14 cellular contexts compared by ENCODE assay signal in genomic region chr22:48972979-48973693, GRCh38.
DNase-seq lines count a peak whose midpoint lies in the region; ATAC-seq and TF ChIP-seq lines count a peak whose summit lies in the region.
"Had no signal": no experiment of that assay in that cellular context is flagged by ENCODE, and none has a peak within 500 bp of the region (broad histone marks: within the 10 kb centered on the region; RNA-seq: fewer than 3 reads in every experiment).

No MANE protein-coding gene starts in this region.

- H3K9ac ChIP-seq in mesendoderm (ENCODE audit: low read length) = no peak overlapping the region
- H3K9ac ChIP-seq in mesenchymal stem cell (ENCODE audit: low read length) = no peak overlapping the region
- H3K9ac ChIP-seq: GM23248 had no signal

- H3K27ac ChIP-seq in right atrium auricular region (no peak overlapping the region), mesendoderm (ENCODE audit: low read depth, low read length) (no peak overlapping the region), prostate gland (no peak overlapping the region), OCI-LY7 (ENCODE audit: low read depth, low read length, poor library complexity, severe bottlenecking) (no peak overlapping the region), mesenchymal stem cell (ENCODE audit: low read length, poor library complexity, severe bottlenecking) (no peak overlapping the region)
- H3K27ac ChIP-seq: GM23248, HL-60 had no signal

- peak; percentile 26 for DNase-seq in right atrium auricular region (ENCODE audit: low spot score)
- DNase-seq in left ventricle myocardium superior = no peak
- DNase-seq in mesendoderm = no peak
- DNase-seq in prostate gland (ENCODE audit: low spot score) = peak; percentile 2
- DNase-seq in OCI-LY7 (ENCODE audit: low spot score) = no peak
- DNase-seq in stimulated activated CD4-positive, alpha-beta T cell treated with anti-CD3 and anti-CD28 coated beads, Interleukin-4, amount 100 ng/mL, for 24 hours = no peak
- no peak for DNase-seq in mesenchymal stem cell
- DNase-seq: C1 segment of cervical spinal cord; Calu3; CD4-positive, alpha-beta T cell; DMS 273 treated with DMSO at 0.1 percent for 48 hours; GM23248 had no signal

- BruUV-seq in OCI-LY7 (replicated peaks; lab: Mats Ljungman, UMichigan) = no TSS peak

- H4K91ac ChIP-seq in mesenchymal stem cell (ENCODE audit: low read length) = no peak overlapping the region

- H2BK15ac ChIP-seq in mesendoderm (replicated peaks; ENCODE audit: low read depth) (no peak overlapping the region), mesenchymal stem cell (ENCODE audit: low read depth, poor library complexity, severe bottlenecking) (no peak overlapping the region)

- H3K4me3 ChIP-seq in right atrium auricular region (no peak overlapping the region), mesendoderm (ENCODE audit: low read length) (no peak overlapping the region), prostate gland (no peak overlapping the region), OCI-LY7 (ENCODE audit: low read depth, low read length, poor library complexity, severe bottlenecking) (no peak overlapping the region), mesenchymal stem cell (ENCODE audit: insufficient read depth in 1 of 2, low read depth in 1 of 2, low read length in 2 of 2) (no peak overlapping the region)
- H3K4me3 ChIP-seq: GM23248 had no signal

- no peaks in the 10 kb centered on the region for H4K20me1 ChIP-seq in OCI-LY7 (ENCODE audit: insufficient read depth, low read length)

- no peak overlapping the region for H2BK120ac ChIP-seq in mesendoderm (ENCODE audit: low read depth, low read length)
- H2BK120ac ChIP-seq in mesenchymal stem cell (ENCODE audit: low read depth, low read length) = no peak overlapping the region

- H2BK5ac ChIP-seq in mesendoderm (ENCODE audit: low read length) (no peak overlapping the region), mesenchymal stem cell (ENCODE audit: low read depth, low read length, poor library complexity, severe bottlenecking) (no peak overlapping the region)

- H3K36me3 ChIP-seq in right atrium auricular region (no peaks in the 10 kb centered on the region), mesendoderm (ENCODE audit: control insufficient read depth, insufficient read depth, low read length) (no peaks in the 10 kb centered on the region), prostate gland (no peaks in the 10 kb centered on the region), OCI-LY7 (ENCODE audit: insufficient read depth, low read length) (no peaks in the 10 kb centered on the region), mesenchymal stem cell (ENCODE audit: control insufficient read depth in 1 of 2, insufficient read depth in 2 of 2, low read depth in 1 of 2, low read length in 2 of 2) (no peaks in the 10 kb centered on the region)

- H3K4me2 ChIP-seq in mesendoderm (ENCODE audit: low read length) (no peak overlapping the region), OCI-LY7 (ENCODE audit: low read length) (no peak overlapping the region), mesenchymal stem cell (ENCODE audit: low read length, poor library complexity, severe bottlenecking) (no peak overlapping the region)

- H2AFZ ChIP-seq in OCI-LY7 (ENCODE audit: low read length) = no peak overlapping the region
- no peak overlapping the region for H2AFZ ChIP-seq in mesenchymal stem cell (ENCODE audit: low read depth, low read length)
- H2AFZ ChIP-seq: GM23248 had no signal

- no peak overlapping the region for H4K8ac ChIP-seq in mesendoderm (ENCODE audit: low read depth, low read length)
- H4K8ac ChIP-seq in mesenchymal stem cell (ENCODE audit: low read length) = no peak overlapping the region

- H3K79me2 ChIP-seq in mesendoderm (ENCODE audit: control insufficient read depth, insufficient read depth, low read length) = no peaks in the 10 kb centered on the region
- no peaks in the 10 kb centered on the region for H3K79me2 ChIP-seq in OCI-LY7 (ENCODE audit: insufficient read depth, low read depth, low read length)

- H4K5ac ChIP-seq in mesendoderm (ENCODE audit: low read length) = no peak overlapping the region

- H2BK12ac ChIP-seq in mesenchymal stem cell (ENCODE audit: low read length in 2 of 2) = no peak overlapping the region

- H3K18ac ChIP-seq in mesendoderm (ENCODE audit: low read length) (no peak overlapping the region), mesenchymal stem cell (ENCODE audit: low read depth in 1 of 2, low read length in 2 of 2) (no peak overlapping the region)

- H3K4ac ChIP-seq in mesendoderm (ENCODE audit: low read depth, low read length) = no peak overlapping the region
- H3K4ac ChIP-seq in mesenchymal stem cell (ENCODE audit: low read depth in 1 of 2, low read length in 2 of 2) = no peak overlapping the region

- H3K9me2 ChIP-seq in OCI-LY7 (ENCODE audit: insufficient read depth, low read length) = no peaks in the 10 kb centered on the region

- no CpG with 5 or more reads among the region's 12 CpGs for WGBS in mesendoderm (ENCODE audit: extremely low coverage, insufficient coverage, low lambda C conversion rate)
- 81% methylated on average over 12 of the region's 12 CpGs for WGBS in prostate gland
- 68% methylated on average over 12 of the region's 12 CpGs for WGBS in mesenchymal stem cell

- TF ChIP-seq CTCF in right atrium auricular region (IDR thresholded peaks at IDR 0.05) (no peak), prostate gland (IDR thresholded peaks at IDR 0.05) (no peak), OCI-LY7 (conservative IDR thresholded peaks at IDR 0.05; ENCODE audit: low read length) (no peak)

- H3K9me3 ChIP-seq in right atrium auricular region (no peaks in the 10 kb centered on the region), prostate gland (no peaks in the 10 kb centered on the region), OCI-LY7 (ENCODE audit: low read length) (no peaks in the 10 kb centered on the region), mesenchymal stem cell (ENCODE audit: control insufficient read depth, low read length) (no peaks in the 10 kb centered on the region)

- CTCF ChIA-PET in OCI-LY7 (lab: Charles Lee; ENCODE audit: unreplicated experiment) = no interaction called here

- H3K56ac ChIP-seq in mesendoderm (ENCODE audit: low read length) = peak overlapping the region; percentile 15

- H3K27me3 ChIP-seq in right atrium auricular region (no peaks in the 10 kb centered on the region), mesendoderm (ENCODE audit: insufficient read depth, low read length, poor library complexity) (no peaks in the 10 kb centered on the region), prostate gland (replicated peaks; ENCODE audit: insufficient read depth) (peaks cover 2% of the 10 kb centered on the region), mesenchymal stem cell (ENCODE audit: control insufficient read depth in 1 of 2, insufficient read depth in 1 of 2, low read length in 2 of 2) (no peaks in the 10 kb centered on the region)

- POLR2A ChIA-PET in OCI-LY7 (lab: Charles Lee) = no interaction called here

- no peak for TF ChIP-seq POLR2A in prostate gland (IDR thresholded peaks at IDR 0.05)

- H3K14ac ChIP-seq in mesenchymal stem cell (ENCODE audit: low read length in 2 of 2) = no peak overlapping the region

- intact Hi-C loops in left ventricle myocardium superior (cut with micrococcal nuclease) (no loop called here), prostate gland (cut with DNase I) (no loop called here), OCI-LY7 (cut with micrococcal nuclease; ENCODE audit: unreplicated experiment) (no loop called here)

- H2AK5ac ChIP-seq in mesendoderm (ENCODE audit: low read length) = no peak overlapping the region
- H2AK5ac ChIP-seq in mesenchymal stem cell (ENCODE audit: low read length, severe bottlenecking) = no peak overlapping the region

- H3K79me1 ChIP-seq in mesendoderm (ENCODE audit: low read length) (no peaks in the 10 kb centered on the region), mesenchymal stem cell (replicated peaks; ENCODE audit: low read length, poor library complexity, severe bottlenecking) (no peaks in the 10 kb centered on the region)

- H3K23ac ChIP-seq in mesendoderm (ENCODE audit: low read length) (no peak overlapping the region), mesenchymal stem cell (ENCODE audit: low read length in 2 of 2) (no peak overlapping the region)

- ATAC-seq in left ventricle myocardium superior = no peak
- ATAC-seq: HCT116 had no signal

- H3K4me1 ChIP-seq in right atrium auricular region (no peaks in the 10 kb centered on the region), mesendoderm (ENCODE audit: control insufficient read depth, low read depth, low read length) (peaks cover 7% of the 10 kb centered on the region), prostate gland (replicated peaks) (no peaks in the 10 kb centered on the region), OCI-LY7 (ENCODE audit: insufficient read depth, low read length, poor library complexity, severe bottlenecking) (no peaks in the 10 kb centered on the region), mesenchymal stem cell (ENCODE audit: control insufficient read depth, insufficient read depth, low read depth, low read length) (no peaks in the 10 kb centered on the region)

Comparison
In these comparisons a context has a peak if more than half of its experiments do, and no peak if none do; other contexts are left out.
1. DNase-seq: peak in right atrium auricular region (single experiment) and prostate gland (single experiment); none in left ventricle myocardium superior (single experiment), mesendoderm (single experiment), OCI-LY7 (single experiment), stimulated activated CD4-positive, alpha-beta T cell treated with anti-CD3 and anti-CD28 coated beads, Interleukin-4, amount 100 ng/mL, for 24 hours (single experiment) and mesenchymal stem cell (single experiment).